In genomic region chr1:8352886-8353285, GRCh38 we compare ENCODE assay signal across 11 cellular contexts. TPM values are rescaled to one million over a fixed set of nuclear protein-coding genes. Genes with fewer than 3 reads are reported as not detected.
DNase-seq lines count a peak whose midpoint lies in the region; ATAC-seq and TF ChIP-seq lines count a peak whose summit lies in the region.
"Had no signal": no experiment of that assay in that cellular context is flagged by ENCODE, and none has a peak within 500 bp of the region (broad histone marks: within the 10 kb centered on the region; RNA-seq: fewer than 3 reads in every experiment).

No MANE protein-coding gene starts in this region.

- WGBS in esophagus, 2 donors: 56 to 59% methylated on average over 6 of the region's 6 CpGs

- H3K9me3 ChIP-seq in esophagus (ENCODE audit: control insufficient read depth in 2 of 2, insufficient read depth in 1 of 2, low read depth in 1 of 2, low read length in 1 of 2) (no peaks in the 10 kb centered on the region), tibial artery (no peaks in the 10 kb centered on the region)

- H3K4me1 ChIP-seq in esophagus (ENCODE audit: control insufficient read depth in 2 of 2, insufficient read depth in 2 of 2, low read length in 1 of 2): peaks cover 4 to 6% of the 10 kb centered on the region in 2 donors
- H3K4me1 ChIP-seq in tibial artery: peaks cover 0 to 33% (median 17%) of the 10 kb centered on the region in 4 donors

- ATAC-seq in SK-N-SH treated with all-trans-retinoic acid at 6 μM for 48 hours: no peak

- H3K27me3 Mint-ChIP-seq in activated T-cell treated with anti-CD3 and anti-CD28 coated beads, Interleukin-2, amount 50 U/mL, for 24 hours: no peaks in the 10 kb centered on the region
- H3K27me3 Mint-ChIP-seq in nephron progenitor cell (ENCODE audit: low read depth, poor library complexity): peaks cover 4% of the 10 kb centered on the region

- no peak for DNase-seq in activated T-cell treated with anti-CD3 and anti-CD28 coated beads, Interleukin-2, amount 50 U/mL, for 24 hours
- DNase-seq in activated T-cell treated with anti-CD3 and anti-CD28 coated beads, Interleukin-2, amount 50 U/mL, for 48 hours: no peak
- no peak for DNase-seq in nephron progenitor cell
- peak in 1 of 2 donors; percentile 22 for DNase-seq in tibial artery
- DNase-seq in midbrain (lab: John Stamatoyannopoulos, UW): no peak
- DNase-seq in DMS114 treated with DMSO at 0.1 percent for 48 hours (lab: John Stamatoyannopoulos, UW; ENCODE audit: unreplicated experiment): no peak
- DNase-seq: activated CD4-positive, alpha-beta T cell treated with anti-CD3 and anti-CD28 coated beads, Interleukin-2, amount 50 U/mL, for 4 hours; activated gamma-delta T cell; NCI-H1105 treated with DMSO at 0.1 percent for 48 hours had no signal

- no peaks in the 10 kb centered on the region for H3K9me3 Mint-ChIP-seq in activated T-cell treated with anti-CD3 and anti-CD28 coated beads, Interleukin-2, amount 50 U/mL, for 24 hours
- no peaks in the 10 kb centered on the region for H3K9me3 Mint-ChIP-seq in nephron progenitor cell

- H3K4me3 Mint-ChIP-seq in activated T-cell treated with anti-CD3 and anti-CD28 coated beads, Interleukin-2, amount 50 U/mL, for 24 hours: no peak overlapping the region
- no peak overlapping the region for H3K4me3 Mint-ChIP-seq in nephron progenitor cell

- H3K4me3 ChIP-seq in esophagus (ENCODE audit: low read depth in 1 of 2, low read length in 2 of 2) (no peak overlapping the region), tibial artery (no peak overlapping the region)

- H3K27ac ChIP-seq in esophagus (ENCODE audit: low read depth in 2 of 2, low read length in 1 of 2) (peak overlapping the region; percentile 29 to 40), tibial artery (peak overlapping the region; percentile 37 to 64)

- intact Hi-C loops in tibial artery (cut with DNase I; ENCODE audit: low total_unique reads): no loop called here

- no peak for TF ChIP-seq CTCF in nephron progenitor cell (IDR thresholded peaks at IDR 0.05)
- no peak for TF ChIP-seq CTCF in tibial artery (IDR thresholded peaks at IDR 0.05)

- peaks cover 21 to 34% of the 10 kb centered on the region in 2 donors for H3K36me3 ChIP-seq in esophagus (ENCODE audit: control insufficient read depth in 2 of 2, insufficient read depth in 2 of 2, low read length in 1 of 2)
- peaks cover 43 to 51% (median 44%) of the 10 kb centered on the region in 3 donors for H3K36me3 ChIP-seq in tibial artery

- peaks cover 2% of the 10 kb centered on the region for H3K4me1 Mint-ChIP-seq in activated T-cell treated with anti-CD3 and anti-CD28 coated beads, Interleukin-2, amount 50 U/mL, for 24 hours (ENCODE audit: low read depth)
- H3K4me1 Mint-ChIP-seq in nephron progenitor cell: peaks cover 49% of the 10 kb centered on the region

- H3K27me3 ChIP-seq in esophagus (ENCODE audit: control insufficient read depth in 1 of 2, insufficient read depth in 2 of 2, low read length in 2 of 2) (no peaks in the 10 kb centered on the region), tibial artery (no peaks in the 10 kb centered on the region)

- peaks cover 54% of the 10 kb centered on the region for H3K36me3 Mint-ChIP-seq in activated T-cell treated with anti-CD3 and anti-CD28 coated beads, Interleukin-2, amount 50 U/mL, for 24 hours (ENCODE audit: low read depth)
- H3K36me3 Mint-ChIP-seq in nephron progenitor cell (ENCODE audit: low read depth): peaks cover 51% of the 10 kb centered on the region

- peak overlapping the region; percentile 74 for H3K27ac Mint-ChIP-seq in activated T-cell treated with anti-CD3 and anti-CD28 coated beads, Interleukin-2, amount 50 U/mL, for 24 hours
- peak overlapping the region; percentile 90 for H3K27ac Mint-ChIP-seq in nephron progenitor cell

TF ChIP-seq in SK-N-SH treated with all-trans-retinoic acid at 6 μM for 48 hours, 23 proteins besides CTCF, POLR2A, EP300 and RAD21:
- no peak for TF ChIP-seq ESRRG (CRISPR knock-in tag; IDR thresholded peaks at IDR 0.05)
- TF ChIP-seq RARB (CRISPR knock-in tag; IDR thresholded peaks at IDR 0.05): no peak
- no peak for TF ChIP-seq ZFP30 (CRISPR knock-in tag; IDR thresholded peaks at IDR 0.05)
- TF ChIP-seq BACH2 (CRISPR knock-in tag; IDR thresholded peaks at IDR 0.05; ENCODE audit: borderline replicate concordance): no peak
- no peak for TF ChIP-seq ZNF70 (CRISPR knock-in tag; IDR thresholded peaks at IDR 0.05)
- TF ChIP-seq PATZ1 (CRISPR knock-in tag; IDR thresholded peaks at IDR 0.05; ENCODE audit: borderline replicate concordance): no peak
- TF ChIP-seq CSRNP3 (CRISPR knock-in tag; IDR thresholded peaks at IDR 0.05): no peak
- no peak for TF ChIP-seq TSHZ2 (CRISPR knock-in tag; IDR thresholded peaks at IDR 0.05)
- TF ChIP-seq OSR1 (CRISPR knock-in tag; IDR thresholded peaks at IDR 0.05): no peak
- no peak for TF ChIP-seq ZNF8 (CRISPR knock-in tag; IDR thresholded peaks at IDR 0.05)
- TF ChIP-seq GLIS3 (CRISPR knock-in tag; IDR thresholded peaks at IDR 0.05): no peak
- TF ChIP-seq POU6F1 (CRISPR knock-in tag; IDR thresholded peaks at IDR 0.05; ENCODE audit: borderline replicate concordance, low read depth): no peak
- TF ChIP-seq SNAI2 (CRISPR knock-in tag; IDR thresholded peaks at IDR 0.05): no peak

RNA-seq across cellular contexts. Expression of gene SLC45A1, which starts 35.0 kb away (rescaled TPM):
- polyA plus RNA-seq in esophagus: 1 to 10 TPM in 1 of 2 donors, under 1 TPM in 1; 0.61 to 1.1 TPM
